In genomic region chr1:240111558-240111957, GRCh38 we compare ENCODE assay signal across 1 cellular context.
A peak's percentile ranks its signal among the peaks of the same experiment; 100 is the strongest.
TF ChIP-seq lines count a peak whose summit lies in the region.

No MANE protein-coding gene starts in this region.

TF ChIP-seq in H1, 55 proteins besides CTCF, POLR2A, EP300 and RAD21:
- TF ChIP-seq YY1 (IDR thresholded peaks at IDR 0.05; ENCODE audit: low read depth, low read length) (0 out of 2 replicates have a peak, but pooled peaks have one; percentile 51), TAF1 (IDR thresholded peaks at IDR 0.05; ENCODE audit: low read depth, low read length) (no peak)
